38 cellular contexts compared by ENCODE assay signal in genomic region chr13:23235994-23236393, GRCh38. TPM values are rescaled to one million over a fixed set of nuclear protein-coding genes. Genes with fewer than 3 reads are reported as not detected.
"Had no signal": no experiment of that assay in that cellular context is flagged by ENCODE, and none has a peak within 500 bp of the region (broad histone marks: within the 10 kb centered on the region; RNA-seq: fewer than 3 reads in every experiment).

No MANE protein-coding gene starts in this region.

- H3K4me1 Mint-ChIP-seq: activated B cell treated with CpG ODN at 0.5 μM for 24 hours; activated CD4-positive, alpha-beta T cell treated with anti-CD3 and anti-CD28 coated beads, Interleukin-2, amount 10 ng/mL, durations not matched to agents 24 days and 14 days; activated naive CD8-positive, alpha-beta T cell treated with anti-CD3 and anti-CD28 coated beads for 36 hours; activated T-helper 17 cell treated with anti-CD3 and anti-CD28 coated beads, Interleukin-2, amount 50 U/mL, for 72 hours had no signal

- H3K27me3 ChIP-seq: adrenal gland, body of pancreas, brain microvascular endothelial cell, breast epithelium had no signal

- FAIRE-seq: astrocyte, colon had no signal

- H3K4me1 ChIP-seq: adrenal gland, body of pancreas, breast epithelium had no signal

- H3K9me3 ChIP-seq: adrenal gland, body of pancreas, breast epithelium had no signal

- H3K27ac ChIP-seq: adrenal gland, body of pancreas, brain microvascular endothelial cell, breast epithelium, VCaP had no signal

- H3K36me3 Mint-ChIP-seq: activated CD4-positive, alpha-beta memory T cell treated with anti-CD3 and anti-CD28 coated beads for 36 hours; activated naive CD4-positive, alpha-beta T cell treated with anti-CD3 and anti-CD28 coated beads, Interleukin-2, amount 50 U/mL, for 72 hours; activated naive CD8-positive, alpha-beta T cell treated with anti-CD3 and anti-CD28 coated beads for 36 hours had no signal

- H3K27ac Mint-ChIP-seq: activated B cell treated with CpG ODN at 0.5 μM for 24 hours; activated CD4-positive, alpha-beta memory T cell treated with anti-CD3 and anti-CD28 coated beads for 36 hours; activated CD4-positive, alpha-beta T cell treated with anti-CD3 and anti-CD28 coated beads, Interleukin-2, amount 10 ng/mL, durations not matched to agents 24 days and 14 days; activated CD8-positive, alpha-beta T cell treated with anti-CD3 and anti-CD28 coated beads for 36 hours; activated naive CD4-positive, alpha-beta T cell treated with anti-CD3 and anti-CD28 coated beads for 36 hours; activated naive CD4-positive, alpha-beta T cell treated with anti-CD3 and anti-CD28 coated beads, Interleukin-2, amount 50 U/mL, for 72 hours; activated naive CD8-positive, alpha-beta T cell treated with anti-CD3 and anti-CD28 coated beads for 36 hours; activated T-cell treated with anti-CD3 and anti-CD28 coated beads, Interleukin-2, amount 50 U/mL, for 72 hours; activated T-helper 1 cell treated with anti-CD3 and anti-CD28 coated beads, Interleukin-12 subunit alpha, Interleukin-12 subunit beta, Interleukin-2, Interleukin-4 antibody, amounts not matched to agents 30 ng/mL and 10 ng/mL and 1 ng/mL, durations not matched to agents 14 hours and 24 hours and 36 hours; activated T-helper 17 cell treated with anti-CD3 and anti-CD28 coated beads, Interleukin-2, amount 50 U/mL, for 72 hours; T-helper 1 cell treated with Interleukin-12 subunit alpha and Interleukin-12 subunit beta and Interleukin-4 antibody, amounts not matched to agents 30 μg/mL and 1 μg/mL, for 36 hours; T-helper 2 cell treated with Interferon-gamma antibody and Interleukin-4, amounts not matched to agents 5 μg/mL and 100 μg/mL, for 36 hours had no signal

- H3K9me3 Mint-ChIP-seq: activated B cell treated with CpG ODN at 0.5 μM for 24 hours; activated CD4-positive, alpha-beta memory T cell treated with anti-CD3 and anti-CD28 coated beads for 36 hours; activated CD4-positive, alpha-beta T cell treated with anti-CD3 and anti-CD28 coated beads, Interleukin-2, amount 10 ng/mL, durations not matched to agents 24 days and 14 days; activated CD8-positive, alpha-beta T cell treated with anti-CD3 and anti-CD28 coated beads for 36 hours; activated naive CD4-positive, alpha-beta T cell treated with anti-CD3 and anti-CD28 coated beads for 36 hours; activated naive CD8-positive, alpha-beta T cell treated with anti-CD3 and anti-CD28 coated beads for 36 hours; activated T-cell treated with anti-CD3 and anti-CD28 coated beads, Interleukin-2, amount 50 U/mL, for 4 hours; activated T-helper 1 cell treated with anti-CD3 and anti-CD28 coated beads, Interleukin-12 subunit alpha, Interleukin-12 subunit beta, Interleukin-2, Interleukin-4 antibody, amounts not matched to agents 30 ng/mL and 10 ng/mL and 1 ng/mL, durations not matched to agents 14 hours and 24 hours and 36 hours; activated T-helper 17 cell treated with anti-CD3 and anti-CD28 coated beads, Interleukin-2, amount 50 U/mL, for 72 hours; T-helper 1 cell treated with Interleukin-12 subunit alpha and Interleukin-12 subunit beta and Interleukin-4 antibody, amounts not matched to agents 30 μg/mL and 1 μg/mL, for 36 hours; T-helper 2 cell treated with Interferon-gamma antibody and Interleukin-4, amounts not matched to agents 5 μg/mL and 100 μg/mL, for 36 hours had no signal

- H3K4me3 ChIP-seq: adrenal gland, body of pancreas, breast epithelium had no signal

- H3K27me3 Mint-ChIP-seq: activated CD4-positive, alpha-beta T cell treated with anti-CD3 and anti-CD28 coated beads, Interleukin-2, amount 10 ng/mL, durations not matched to agents 24 days and 14 days had no signal

- DNase-seq: activated B cell treated with CpG ODN at 0.5 μM for 24 hours; activated CD4-positive, alpha-beta memory T cell treated with anti-CD3 and anti-CD28 coated beads for 36 hours; activated CD4-positive, alpha-beta T cell treated with anti-CD3 and anti-CD28 coated beads for 4 hours; activated CD4-positive, alpha-beta T cell treated with anti-CD3 and anti-CD28 coated beads, Interleukin-2, amount 10 ng/mL, durations not matched to agents 24 days and 14 days; activated CD4-positive, alpha-beta T cell treated with anti-CD3 and anti-CD28 coated beads, Interleukin-2, amount 50 U/mL, for 1 hour; activated CD4-positive, alpha-beta T cell treated with anti-CD3 and anti-CD28 coated beads, Interleukin-2, amount 50 U/mL, for 4 hours; activated CD4-positive, CD25-positive, alpha-beta regulatory T cell treated with anti-CD3 and anti-CD28 coated beads, Interleukin-2, amount 50 U/mL, for 72 hours; activated CD8-positive, alpha-beta memory T cell treated with anti-CD3 and anti-CD28 coated beads, Interleukin-2, amount 50 U/mL, for 4 hours; activated CD8-positive, alpha-beta T cell treated with anti-CD3 and anti-CD28 coated beads for 36 hours; activated effector memory CD4-positive, alpha-beta T cell treated with anti-CD3 and anti-CD28 coated beads, Interleukin-2, amount 50 U/mL, for 16 hours; activated gamma-delta T cell treated with Interleukin-2 at 50 U/mL for 16 hours; activated naive CD4-positive, alpha-beta T cell; activated naive CD4-positive, alpha-beta T cell treated with anti-CD3 and anti-CD28 coated beads for 36 hours; activated naive CD4-positive, alpha-beta T cell treated with anti-CD3 and anti-CD28 coated beads, Interleukin-2, amount 50 U/mL, for 16 hours; activated naive CD8-positive, alpha-beta T cell treated with anti-CD3 and anti-CD28 coated beads for 36 hours; activated T-cell treated with anti-CD3 and anti-CD28 coated beads for 4 hours; activated T-cell treated with anti-CD3 and anti-CD28 coated beads, Interleukin-2, amount 50 U/mL, for 1 hour; activated T-cell treated with anti-CD3 and anti-CD28 coated beads, Interleukin-2, amount 50 U/mL, for 4 hours; activated T-cell treated with anti-CD3 and anti-CD28 coated beads, Interleukin-2, amount 50 U/mL, for 72 hours; adrenal gland; amniotic stem cell; aorta; body of pancreas; brain microvascular endothelial cell; central memory CD4-positive, alpha-beta T cell; T-helper 2 cell; T-helper 9 cell had no signal

- H3K36me3 ChIP-seq: adrenal gland, brain microvascular endothelial cell, breast epithelium had no signal

- ATAC-seq: activated CD8-positive, alpha-beta T cell treated with anti-CD3 and anti-CD28 coated beads for 36 hours; activated naive CD4-positive, alpha-beta T cell treated with anti-CD3 and anti-CD28 coated beads, Interleukin-2, amount 50 U/mL, for 72 hours; activated T-cell treated with anti-CD3 and anti-CD28 coated beads, Interleukin-2, amount 50 U/mL, for 4 hours; activated T-cell treated with anti-CD3 and anti-CD28 coated beads, Interleukin-2, amount 50 U/mL, for 72 hours; activated T-helper 17 cell treated with anti-CD3 and anti-CD28 coated beads, Interleukin-2, amount 50 U/mL, for 72 hours; body of pancreas had no signal

- H3K4me3 Mint-ChIP-seq: activated B cell treated with CpG ODN at 0.5 μM for 24 hours; activated CD4-positive, alpha-beta memory T cell treated with anti-CD3 and anti-CD28 coated beads for 36 hours; activated CD4-positive, alpha-beta T cell treated with anti-CD3 and anti-CD28 coated beads, Interleukin-2, amount 10 ng/mL, durations not matched to agents 24 days and 14 days; activated CD8-positive, alpha-beta T cell treated with anti-CD3 and anti-CD28 coated beads for 36 hours; activated naive CD4-positive, alpha-beta T cell treated with anti-CD3 and anti-CD28 coated beads for 36 hours; activated naive CD8-positive, alpha-beta T cell treated with anti-CD3 and anti-CD28 coated beads for 36 hours; activated T-cell treated with anti-CD3 and anti-CD28 coated beads, Interleukin-2, amount 50 U/mL, for 4 hours; activated T-cell treated with anti-CD3 and anti-CD28 coated beads, Interleukin-2, amount 50 U/mL, for 72 hours; activated T-helper 1 cell treated with anti-CD3 and anti-CD28 coated beads, Interleukin-12 subunit alpha, Interleukin-12 subunit beta, Interleukin-2, Interleukin-4 antibody, amounts not matched to agents 30 ng/mL and 10 ng/mL and 1 ng/mL, durations not matched to agents 14 hours and 24 hours and 36 hours; activated T-helper 17 cell treated with anti-CD3 and anti-CD28 coated beads, Interleukin-2, amount 50 U/mL, for 72 hours; T-helper 1 cell treated with Interleukin-12 subunit alpha and Interleukin-12 subunit beta and Interleukin-4 antibody, amounts not matched to agents 30 μg/mL and 1 μg/mL, for 36 hours; T-helper 2 cell treated with Interferon-gamma antibody and Interleukin-4, amounts not matched to agents 5 μg/mL and 100 μg/mL, for 36 hours had no signal

RNA-seq across cellular contexts. Expression of gene SGCG, which starts 55.2 kb away (rescaled TPM):
- total RNA-seq: activated B cell treated with CpG ODN at 0.5 μM for 24 hours; activated CD4-positive, alpha-beta memory T cell treated with anti-CD3 and anti-CD28 coated beads for 36 hours; activated CD4-positive, alpha-beta T cell treated with anti-CD3 and anti-CD28 coated beads, Interleukin-2, amount 10 ng/mL, durations not matched to agents 24 days and 14 days; activated CD8-positive, alpha-beta memory T cell treated with anti-CD3 and anti-CD28 coated beads for 36 hours; activated CD8-positive, alpha-beta T cell treated with anti-CD3 and anti-CD28 coated beads for 36 hours; activated naive CD4-positive, alpha-beta T cell treated with anti-CD3 and anti-CD28 coated beads for 36 hours; activated naive CD4-positive, alpha-beta T cell treated with anti-CD3 and anti-CD28 coated beads, Interleukin-2, amount 50 U/mL, for 72 hours; activated naive CD8-positive, alpha-beta T cell treated with anti-CD3 and anti-CD28 coated beads for 36 hours; activated T-cell treated with anti-CD3 and anti-CD28 coated beads, Interleukin-2, amount 50 U/mL, for 4 hours; activated T-cell treated with anti-CD3 and anti-CD28 coated beads, Interleukin-2, amount 50 U/mL, for 72 hours; activated T-helper 1 cell treated with anti-CD3 and anti-CD28 coated beads, Interleukin-12 subunit alpha, Interleukin-12 subunit beta, Interleukin-2, Interleukin-4 antibody, amounts not matched to agents 30 ng/mL and 10 ng/mL and 1 ng/mL, durations not matched to agents 14 hours and 24 hours and 36 hours; activated T-helper 17 cell treated with anti-CD3 and anti-CD28 coated beads, Interleukin-2, amount 50 U/mL, for 72 hours; cerebellum had no signal
